Comparison of ENCODE assay signal across 35 cellular contexts in the genomic region with DNA sequence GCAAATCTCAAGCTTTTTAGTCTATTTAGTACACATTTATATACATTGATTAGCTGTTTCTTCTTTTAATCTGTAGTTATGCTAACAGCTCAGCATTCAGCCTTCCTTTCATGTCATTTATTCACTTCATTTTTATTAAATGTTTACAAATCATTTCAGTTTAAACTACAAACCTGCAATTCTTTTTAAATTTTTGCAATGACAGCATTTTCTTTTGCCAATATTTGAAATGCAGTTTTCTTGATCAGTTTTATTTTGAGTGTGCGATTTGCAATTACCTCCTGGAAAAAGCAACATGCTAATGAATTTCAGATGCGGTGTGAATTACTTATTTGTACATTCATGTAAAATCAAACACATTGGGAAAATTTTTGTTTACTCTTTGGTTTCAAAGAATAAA. TPM values are rescaled to one million over a fixed set of nuclear protein-coding genes. Genes with fewer than 3 reads are reported as not detected.
"Had no signal": no experiment of that assay in that cellular context is flagged by ENCODE, and none has a peak within 500 bp of the region (broad histone marks: within the 10 kb centered on the region; RNA-seq: fewer than 3 reads in every experiment).

No MANE protein-coding gene starts in this region.

- FAIRE-seq: astrocyte, TTC549 had no signal

- ATAC-seq: activated CD8-positive, alpha-beta T cell treated with anti-CD3 and anti-CD28 coated beads for 36 hours; activated naive CD4-positive, alpha-beta T cell treated with anti-CD3 and anti-CD28 coated beads, Interleukin-2, amount 50 U/mL, for 72 hours; activated T-cell treated with anti-CD3 and anti-CD28 coated beads, Interleukin-2, amount 50 U/mL, for 4 hours; activated T-cell treated with anti-CD3 and anti-CD28 coated beads, Interleukin-2, amount 50 U/mL, for 72 hours; activated T-helper 17 cell treated with anti-CD3 and anti-CD28 coated beads, Interleukin-2, amount 50 U/mL, for 72 hours; body of pancreas had no signal

- H3K4me3 ChIP-seq: adrenal gland, body of pancreas, breast epithelium had no signal

- H3K27ac ChIP-seq: adrenal gland, body of pancreas, brain microvascular endothelial cell, breast epithelium, VCaP had no signal

- H3K4me1 ChIP-seq: adrenal gland, body of pancreas, breast epithelium had no signal

- H3K36me3 ChIP-seq: adrenal gland, brain microvascular endothelial cell, breast epithelium had no signal

- H3K9me3 ChIP-seq: adrenal gland, body of pancreas, breast epithelium had no signal

- DNase-seq: activated B cell treated with CpG ODN at 0.5 μM for 24 hours; activated CD4-positive, alpha-beta memory T cell treated with anti-CD3 and anti-CD28 coated beads for 36 hours; activated CD4-positive, alpha-beta T cell treated with anti-CD3 and anti-CD28 coated beads for 4 hours; activated CD4-positive, alpha-beta T cell treated with anti-CD3 and anti-CD28 coated beads, Interleukin-2, amount 10 ng/mL, durations not matched to agents 24 days and 14 days; activated CD4-positive, alpha-beta T cell treated with anti-CD3 and anti-CD28 coated beads, Interleukin-2, amount 50 U/mL, for 1 hour; activated CD4-positive, alpha-beta T cell treated with anti-CD3 and anti-CD28 coated beads, Interleukin-2, amount 50 U/mL, for 4 hours; activated CD4-positive, CD25-positive, alpha-beta regulatory T cell treated with anti-CD3 and anti-CD28 coated beads, Interleukin-2, amount 50 U/mL, for 72 hours; activated CD8-positive, alpha-beta memory T cell treated with anti-CD3 and anti-CD28 coated beads, Interleukin-2, amount 50 U/mL, for 4 hours; activated CD8-positive, alpha-beta T cell treated with anti-CD3 and anti-CD28 coated beads for 36 hours; activated effector memory CD4-positive, alpha-beta T cell treated with anti-CD3 and anti-CD28 coated beads, Interleukin-2, amount 50 U/mL, for 16 hours; activated gamma-delta T cell treated with Interleukin-2 at 50 U/mL for 16 hours; activated naive CD4-positive, alpha-beta T cell; activated naive CD4-positive, alpha-beta T cell treated with anti-CD3 and anti-CD28 coated beads for 36 hours; activated naive CD4-positive, alpha-beta T cell treated with anti-CD3 and anti-CD28 coated beads, Interleukin-2, amount 50 U/mL, for 16 hours; activated naive CD8-positive, alpha-beta T cell treated with anti-CD3 and anti-CD28 coated beads for 36 hours; activated T-cell treated with anti-CD3 and anti-CD28 coated beads for 4 hours; activated T-cell treated with anti-CD3 and anti-CD28 coated beads, Interleukin-2, amount 50 U/mL, for 1 hour; activated T-cell treated with anti-CD3 and anti-CD28 coated beads, Interleukin-2, amount 50 U/mL, for 4 hours; activated T-cell treated with anti-CD3 and anti-CD28 coated beads, Interleukin-2, amount 50 U/mL, for 72 hours; adrenal gland; amniotic stem cell; aorta; body of pancreas; brain microvascular endothelial cell; central memory CD4-positive, alpha-beta T cell; T-helper 2 cell; T-helper 9 cell had no signal

- H3K27me3 ChIP-seq: body of pancreas, brain microvascular endothelial cell, breast epithelium had no signal

RNA-seq across cellular contexts. Expression of a gene that starts 13.5 kb away (rescaled TPM):
- total RNA-seq: activated B cell treated with CpG ODN at 0.5 μM for 24 hours; activated CD4-positive, alpha-beta memory T cell treated with anti-CD3 and anti-CD28 coated beads for 36 hours; activated CD4-positive, alpha-beta T cell treated with anti-CD3 and anti-CD28 coated beads, Interleukin-2, amount 10 ng/mL, durations not matched to agents 24 days and 14 days; activated CD8-positive, alpha-beta memory T cell treated with anti-CD3 and anti-CD28 coated beads for 36 hours; activated CD8-positive, alpha-beta T cell treated with anti-CD3 and anti-CD28 coated beads for 36 hours; activated naive CD4-positive, alpha-beta T cell treated with anti-CD3 and anti-CD28 coated beads for 36 hours; activated naive CD4-positive, alpha-beta T cell treated with anti-CD3 and anti-CD28 coated beads, Interleukin-2, amount 50 U/mL, for 72 hours; activated naive CD8-positive, alpha-beta T cell treated with anti-CD3 and anti-CD28 coated beads for 36 hours; activated T-cell treated with anti-CD3 and anti-CD28 coated beads, Interleukin-2, amount 50 U/mL, for 72 hours; activated T-helper 1 cell treated with anti-CD3 and anti-CD28 coated beads, Interleukin-12 subunit alpha, Interleukin-12 subunit beta, Interleukin-2, Interleukin-4 antibody, amounts not matched to agents 30 ng/mL and 10 ng/mL and 1 ng/mL, durations not matched to agents 14 hours and 24 hours and 36 hours; activated T-helper 17 cell treated with anti-CD3 and anti-CD28 coated beads, Interleukin-2, amount 50 U/mL, for 72 hours had no signal
